10 cellular contexts compared by ENCODE assay signal in the genomic region with DNA sequence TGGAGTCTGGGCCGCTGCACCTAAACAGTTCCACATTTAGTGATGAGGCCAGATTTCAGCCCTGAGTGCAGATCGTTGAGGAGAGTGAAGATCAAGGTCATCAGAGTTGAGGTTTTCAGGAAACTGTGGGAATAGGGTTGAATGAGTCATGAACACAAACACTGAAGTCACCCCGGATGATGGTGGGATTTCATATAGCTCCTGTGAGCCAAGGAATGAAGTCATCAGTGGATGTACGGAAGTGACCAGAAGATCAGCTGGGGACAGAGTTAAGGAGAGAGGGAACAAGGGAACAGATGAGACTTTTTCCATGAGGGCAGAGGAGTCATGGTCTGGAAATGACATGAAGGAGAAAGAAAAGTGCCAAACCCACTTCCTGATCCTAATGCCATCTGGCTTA. TPM values are rescaled to one million over a fixed set of nuclear protein-coding genes. Genes with fewer than 3 reads are reported as not detected.
DNase-seq lines count a peak whose midpoint lies in the region; ATAC-seq and TF ChIP-seq lines count a peak whose summit lies in the region.
"Had no signal": no experiment of that assay in that cellular context is flagged by ENCODE, and none has a peak within 500 bp of the region (broad histone marks: within the 10 kb centered on the region; RNA-seq: fewer than 3 reads in every experiment).

No MANE protein-coding gene starts in this region.

- peaks cover 8 to 30% (median 19%) of the 10 kb centered on the region in 10 experiments; a peak in 19 of 20 replicates for H3K4me1 ChIP-seq in BLaER1 treated with 17β-estradiol and CSF1 and Interleukin-3, amounts not matched to agents 10 nM and 100 nM
- peaks cover 30% of the 10 kb centered on the region for H3K4me1 ChIP-seq in mesodermal cell (ENCODE audit: control insufficient read depth, insufficient read depth, low read length, poor library complexity, severe bottlenecking)

- 79 to 83% methylated on average over 4 of the region's 4 CpGs for WGBS in mesodermal cell (ENCODE audit: insufficient coverage in 2 of 2), 2 experiments

- no peak overlapping the region for H3K4me3 ChIP-seq in BLaER1 treated with 17β-estradiol and CSF1 and Interleukin-3, amounts not matched to agents 10 nM and 100 nM
- H3K4me3 ChIP-seq in epithelial cell of esophagus (ENCODE audit: low read length) (no peak overlapping the region), mesodermal cell (ENCODE audit: extremely low read depth, insufficient read depth, low read length, poor library complexity, severe bottlenecking) (no peak overlapping the region)

- H3K9ac ChIP-seq in BLaER1 treated with 17β-estradiol and CSF1 and Interleukin-3, amounts not matched to agents 10 nM and 100 nM = no peak overlapping the region

- no peak for TF ChIP-seq CTCF in epithelial cell of esophagus (IDR thresholded peaks at IDR 0.05; ENCODE audit: insufficient read depth, low read depth, low read length, missing control alignments)
- TF ChIP-seq CTCF in GM20000 (IDR thresholded peaks at IDR 0.05; ENCODE audit: extremely low read depth, missing control alignments) = no peak

- no peak for ATAC-seq in HG03108 (IDR thresholded peaks at IDR 0.05; ENCODE audit: unreplicated experiment)

- H3K36me3 ChIP-seq in BLaER1 treated with 17β-estradiol and CSF1 and Interleukin-3, amounts not matched to agents 10 nM and 100 nM = no peaks in the 10 kb centered on the region
- peaks cover 14% of the 10 kb centered on the region for H3K36me3 ChIP-seq in mesodermal cell (ENCODE audit: control insufficient read depth, insufficient read depth, low read length)

- no peaks in the 10 kb centered on the region for H3K27me3 ChIP-seq in BLaER1 treated with 17β-estradiol and CSF1 and Interleukin-3, amounts not matched to agents 10 nM and 100 nM

- 0 out of 22 replicates have a peak, but pooled peaks cover 0 to 5% (median 0%) of the 10 kb centered on the region in 11 experiments for H3K9me3 ChIP-seq in BLaER1 treated with 17β-estradiol and CSF1 and Interleukin-3, amounts not matched to agents 10 nM and 100 nM (replicated peaks in 1 of 11)
- H3K9me3 ChIP-seq in mesodermal cell (ENCODE audit: control insufficient read depth, low read length) = peaks cover 4% of the 10 kb centered on the region

- H3K4me2 ChIP-seq in BLaER1 treated with 17β-estradiol and CSF1 and Interleukin-3, amounts not matched to agents 10 nM and 100 nM = peak overlapping the region in 6 of 11 experiments; percentile 15 to 43 (median 32); a peak in 9 of 22 replicates

- H4K20me1 ChIP-seq in BLaER1 treated with 17β-estradiol and CSF1 and Interleukin-3, amounts not matched to agents 10 nM and 100 nM = no peaks in the 10 kb centered on the region

- DNase-seq in NCI-H69 (lab: John Stamatoyannopoulos, UW) (peak; percentile 33), epithelial cell of esophagus (ENCODE audit: low read depth) (peak; percentile 90), GM20000 (ENCODE audit: low spot score) (no peak), NK-92 (lab: John Stamatoyannopoulos, UW; ENCODE audit: unreplicated experiment) (no peak)
- no peak for DNase-seq in activated CD4-positive, alpha-beta T cell treated with anti-CD3 and anti-CD28 coated beads, Interleukin-2, amount 50 U/mL, for 4 hours
- DNase-seq: DND-41, T-helper 9 cell had no signal

- H3K27ac ChIP-seq in BLaER1 treated with 17β-estradiol and CSF1 and Interleukin-3, amounts not matched to agents 10 nM and 100 nM = no peak overlapping the region
- peak overlapping the region; percentile 96 for H3K27ac ChIP-seq in mesodermal cell (ENCODE audit: low read depth, low read length, severe bottlenecking)

RNA-seq across cellular contexts. Expression of a gene that starts 36.5 kb away (rescaled TPM):
- polyA plus RNA-seq in mesodermal cell (2013, experiment 1 of 2) = 15.0 TPM
- polyA plus RNA-seq in mesodermal cell (2013, experiment 2 of 2) = 15.5 TPM

Comparison
In these comparisons a context has a peak if more than half of its experiments do, and no peak if none do; other contexts are left out.
1. DNase-seq: peak in NCI-H69 (single experiment) and epithelial cell of esophagus (single experiment); none in GM20000 (single experiment), NK-92 (single experiment) and activated CD4-positive, alpha-beta T cell treated with anti-CD3 and anti-CD28 coated beads, Interleukin-2, amount 50 U/mL, for 4 hours (0 of 2).